8 cellular contexts compared by ENCODE assay signal in the genomic region with DNA sequence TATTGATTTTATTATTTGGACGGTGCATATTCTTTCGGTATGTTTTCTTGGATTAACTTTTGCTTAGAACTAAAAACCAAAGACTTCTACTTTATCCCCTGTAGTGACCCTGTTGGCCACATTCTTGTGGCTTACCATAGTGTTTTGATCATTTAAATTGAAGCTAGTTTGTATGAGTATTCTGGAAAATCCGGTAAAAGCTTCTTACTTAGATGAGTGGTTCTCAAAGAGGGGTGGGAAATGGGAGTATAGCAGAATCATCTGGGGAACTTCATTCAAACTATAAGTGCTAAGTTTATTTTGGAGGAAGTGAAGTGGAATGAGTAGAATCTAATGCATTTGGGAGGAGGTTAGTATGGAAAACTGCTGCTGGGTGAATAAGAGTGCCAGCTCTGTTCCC. TPM values are rescaled to one million over a fixed set of nuclear protein-coding genes. Genes with fewer than 3 reads are reported as not detected.
DNase-seq lines count a peak whose midpoint lies in the region; ATAC-seq, FAIRE-seq and TF ChIP-seq lines count a peak whose summit lies in the region.

No MANE protein-coding gene starts in this region.

- H3K4me2 ChIP-seq in OCI-LY1 (ENCODE audit: low read length) (peak overlapping the region; percentile 16; the same call in 1 of the 2 replicates), osteoblast (ENCODE audit: insufficient read depth, low read length) (peak overlapping the region; percentile 84)

- peak overlapping the region in 2 of 3 donors; percentile 13 to 27 for H3K27ac Mint-ChIP-seq in CD4-positive, CD25-positive, alpha-beta regulatory T cell

- peak overlapping the region; percentile 63 to 97 (median 74) for H3K4me3 Mint-ChIP-seq in CD4-positive, CD25-positive, alpha-beta regulatory T cell

- no peaks in the 10 kb centered on the region for H3K9me2 ChIP-seq in OCI-LY1 (ENCODE audit: low read depth, low read length)

- H3K9ac ChIP-seq in OCI-LY1 (ENCODE audit: low read length), result no peak overlapping the region

- peaks cover 8% of the 10 kb centered on the region for H3K36me3 ChIP-seq in CD4-positive, CD25-positive, alpha-beta regulatory T cell (ENCODE audit: control insufficient read depth, insufficient read depth, low read length)
- H3K36me3 ChIP-seq in OCI-LY1 (ENCODE audit: insufficient read depth, low read length) (peaks cover 18% of the 10 kb centered on the region; the same call in 1 of the 2 replicates), osteoblast (ENCODE audit: insufficient read depth, low read length) (peaks cover 12% of the 10 kb centered on the region)

- no peak for FAIRE-seq in frontal cortex (lab: Jason Lieb, UNC)

- DNase-seq in CD4-positive, CD25-positive, alpha-beta regulatory T cell, result no peak
- no peak for DNase-seq in coronary artery (ENCODE audit: low spot score)
- no peak for DNase-seq in osteoblast (ENCODE audit: insufficient read length, low spot score, missing footprints)
- no peak for DNase-seq in NCI-H2196 treated with DMSO at 0.1 percent for 48 hours (lab: John Stamatoyannopoulos, UW; ENCODE audit: unreplicated experiment)
- DNase-seq in HPDE6-E6E7 (ENCODE audit: extremely low spot score), result no peak
- no peak for DNase-seq in frontal cortex (ENCODE audit: low spot score in 2 of 2)
- DNase-seq in KG1 (lab: John Stamatoyannopoulos, UW), result no peak

- H4K20me1 ChIP-seq in OCI-LY1 (ENCODE audit: insufficient read depth, low read length) (no peaks in the 10 kb centered on the region; the same call in 1 of the 2 replicates), osteoblast (ENCODE audit: insufficient read depth, low read length) (peaks cover 70% of the 10 kb centered on the region)

- H3K9me3 Mint-ChIP-seq in CD4-positive, CD25-positive, alpha-beta regulatory T cell, result peaks cover 0 to 1% (median 0%) of the 10 kb centered on the region in 7 donors

- no peaks in the 10 kb centered on the region for H3K27me3 ChIP-seq in CD4-positive, CD25-positive, alpha-beta regulatory T cell (ENCODE audit: control insufficient read depth, insufficient read depth, low read length)
- H3K27me3 ChIP-seq in OCI-LY1 (ENCODE audit: insufficient read depth, low read length), result no peaks in the 10 kb centered on the region
- no peaks in the 10 kb centered on the region for H3K27me3 ChIP-seq in osteoblast (ENCODE audit: insufficient read depth, low read length)

- H3K9me3 ChIP-seq in CD4-positive, CD25-positive, alpha-beta regulatory T cell (ENCODE audit: control insufficient read depth in 2 of 2, low read length in 2 of 2), result no peaks in the 10 kb centered on the region
- H3K9me3 ChIP-seq in OCI-LY1 (ENCODE audit: low read length) (no peaks in the 10 kb centered on the region), osteoblast (ENCODE audit: low read depth, low read length) (no peaks in the 10 kb centered on the region)

- H3K4me3 ChIP-seq in CD4-positive, CD25-positive, alpha-beta regulatory T cell (ENCODE audit: low read depth, low read length), result peak overlapping the region; percentile 100
- H3K4me3 ChIP-seq in OCI-LY1 (ENCODE audit: low read depth, low read length, poor library complexity, severe bottlenecking) (no peak overlapping the region), coronary artery (peak overlapping the region; percentile 81), osteoblast (ENCODE audit: insufficient read depth, low read length) (peak overlapping the region; percentile 6)

- ATAC-seq in CD4-positive, CD25-positive, alpha-beta regulatory T cell (ENCODE audit: low read depth in 2 of 2), result no peak

- H3K79me2 ChIP-seq in OCI-LY1 (ENCODE audit: insufficient read depth, low read length) (peaks cover 80% of the 10 kb centered on the region), osteoblast (ENCODE audit: insufficient read depth, low read length) (peaks cover 82% of the 10 kb centered on the region)

- peaks cover 6% of the 10 kb centered on the region for H3K36me3 Mint-ChIP-seq in CD4-positive, CD25-positive, alpha-beta regulatory T cell

- no peaks in the 10 kb centered on the region for H3F3A ChIP-seq in OCI-LY1 (ENCODE audit: insufficient read depth, low read length)

- no peak for TF ChIP-seq CTCF in OCI-LY1 (IDR thresholded peaks at IDR 0.05; ENCODE audit: low read length)
- TF ChIP-seq CTCF in coronary artery (IDR thresholded peaks at IDR 0.05), result no peak
- no peak for TF ChIP-seq CTCF in osteoblast (IDR thresholded peaks at IDR 0.05; ENCODE audit: extremely low read depth, low read depth, low read length)

- peaks cover 39 to 74% (median 59%) of the 10 kb centered on the region in 4 donors for H3K4me1 Mint-ChIP-seq in CD4-positive, CD25-positive, alpha-beta regulatory T cell

- no peak overlapping the region for H3K27ac ChIP-seq in CD4-positive, CD25-positive, alpha-beta regulatory T cell (ENCODE audit: insufficient read depth, low read length, poor library complexity, severe bottlenecking)
- H3K27ac ChIP-seq in OCI-LY1 (ENCODE audit: low read depth, low read length, poor library complexity, severe bottlenecking) (no peak overlapping the region), coronary artery (peak overlapping the region; percentile 79 to 100), osteoblast (ENCODE audit: low read depth, low read length) (peak overlapping the region; percentile 19)

- peaks cover 48% of the 10 kb centered on the region for H3K4me1 ChIP-seq in CD4-positive, CD25-positive, alpha-beta regulatory T cell (ENCODE audit: control insufficient read depth, insufficient read depth, low read length, poor library complexity, severe bottlenecking)
- H3K4me1 ChIP-seq in OCI-LY1 (ENCODE audit: insufficient read depth, low read length, severe bottlenecking) (peaks cover 51% of the 10 kb centered on the region), osteoblast (ENCODE audit: insufficient read depth, low read length) (peaks cover 35% of the 10 kb centered on the region)

- H2AFZ ChIP-seq in OCI-LY1 (ENCODE audit: low read length) (no peak overlapping the region), osteoblast (ENCODE audit: low read length) (no peak overlapping the region)

- peaks cover 13% of the 10 kb centered on the region for H3K27me3 Mint-ChIP-seq in CD4-positive, CD25-positive, alpha-beta regulatory T cell

RNA-seq across cellular contexts. Expression of a gene that starts 3.8 kb away (rescaled TPM):
- 303 TPM for total RNA-seq in CD4-positive, CD25-positive, alpha-beta regulatory T cell
- polyA plus RNA-seq in CD4-positive, CD25-positive, alpha-beta regulatory T cell, result 100 to 1,000 TPM; 102 to 136 (median 117) TPM
- total RNA-seq in osteoblast, result 167 and 170 TPM in 2 replicates
- total RNA-seq in frontal cortex, result 428 TPM

RNA-seq across cellular contexts. Expression of a gene that starts 55.2 kb away (rescaled TPM):
- total RNA-seq in CD4-positive, CD25-positive, alpha-beta regulatory T cell, result 19.6 TPM
- polyA plus RNA-seq in CD4-positive, CD25-positive, alpha-beta regulatory T cell, result under 1 TPM; 0.09 to 0.25 (median 0.16) TPM
- total RNA-seq in osteoblast (0.59 and 0.72 TPM in 2 replicates), frontal cortex (0.82 TPM)

Comparison
In these comparisons a context has a peak if more than half of its experiments do, and no peak if none do; other contexts are left out.
1. H3K27ac ChIP-seq: peak in coronary artery (2 of 2) and osteoblast (single experiment); none in CD4-positive, CD25-positive, alpha-beta regulatory T cell (single experiment) and OCI-LY1 (single experiment).
2. RNA of a gene that starts 55.2 kb away (total RNA-seq): 19.6 TPM in CD4-positive, CD25-positive, alpha-beta regulatory T cell (single experiment); 0.82 TPM in frontal cortex (single experiment) and 0.59 to 0.72 TPM in osteoblast; every median in the first group is over 10 times any median in the second.